In the genomic region with DNA sequence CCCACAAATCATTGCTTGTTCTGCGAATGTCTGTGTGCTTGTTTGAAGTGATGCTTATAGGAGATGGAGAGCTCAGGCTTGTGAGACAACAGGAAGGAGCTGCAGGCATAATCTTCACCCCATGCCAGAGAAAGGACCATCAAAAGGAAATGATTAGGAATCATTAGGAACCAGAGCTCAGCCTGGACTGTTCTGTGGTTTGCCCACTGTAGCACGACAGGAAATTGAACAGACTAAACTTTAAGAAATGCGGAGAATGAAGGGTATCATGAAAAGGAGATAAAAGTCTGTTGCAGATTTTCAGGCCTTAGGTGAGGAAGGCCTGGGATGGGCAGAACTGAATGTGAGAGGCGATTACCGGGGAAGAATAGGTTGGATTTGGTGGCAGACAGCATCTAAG, we compare ENCODE assay signal across 26 cellular contexts.
DNase-seq lines count a peak whose midpoint lies in the region; ATAC-seq and TF ChIP-seq lines count a peak whose summit lies in the region.
"Had no signal": no experiment of that assay in that cellular context is flagged by ENCODE, and none has a peak within 500 bp of the region (broad histone marks: within the 10 kb centered on the region; RNA-seq: fewer than 3 reads in every experiment).

No MANE protein-coding gene starts in this region.

- peak; percentile 84 for DNase-seq in EH (ENCODE audit: low read depth)
- DNase-seq in islet precursor cell: peak; percentile 80
- DNase-seq in NCI-H774 (lab: John Stamatoyannopoulos, UW): no peak
- no peak for DNase-seq in activated CD8-positive, alpha-beta memory T cell treated with anti-CD3 and anti-CD28 coated beads, Interleukin-2, amount 50 U/mL, for 4 hours
- no peak for DNase-seq in right atrium auricular region (ENCODE audit: low spot score)
- DNase-seq: activated CD4-positive, alpha-beta T cell treated with anti-CD3 and anti-CD28 coated beads for 48 hours; activated effector memory CD4-positive, alpha-beta T cell treated with Interleukin-2 at 50 U/mL for 16 hours; activated T-cell treated with anti-CD3 and anti-CD28 coated beads for 4 hours; amygdala; DMS79 treated with DMSO at 0.1 percent for 48 hours; GOT3; hippocampal formation; NCI-H1105 treated with DMSO at 0.1 percent for 48 hours; NCI-H2029; NK-92 treated with Interleukin-12 subunit alpha and Interleukin-12 subunit beta, amount 100 ng/mL, for 24 hours; occipital lobe; PC-3; stimulated activated naive CD4-positive, alpha-beta T cell had no signal

- H3K27me3 ChIP-seq in neutrophil (peaks cover 14% of the 10 kb centered on the region), right atrium auricular region (no peaks in the 10 kb centered on the region)

- H3K9me3 ChIP-seq in neutrophil: no peaks in the 10 kb centered on the region
- no peaks in the 10 kb centered on the region for H3K9me3 ChIP-seq in right atrium auricular region
- H3K9me3 ChIP-seq: suprapubic skin had no signal

- H3K4me1 ChIP-seq in neutrophil (ENCODE audit: control insufficient read depth in 1 of 2, insufficient read depth in 1 of 2, low read depth in 1 of 2, low read length in 1 of 2): peaks cover 49 to 55% of the 10 kb centered on the region in 2 experiments
- H3K4me1 ChIP-seq in right atrium auricular region: no peaks in the 10 kb centered on the region
- H3K4me1 ChIP-seq: suprapubic skin had no signal

- no peak for TF ChIP-seq CTCF in neutrophil (IDR thresholded peaks at IDR 0.05)
- TF ChIP-seq CTCF in right atrium auricular region (IDR thresholded peaks at IDR 0.05): no peak

- H3K4me3 ChIP-seq in neutrophil (ENCODE audit: low read depth in 1 of 2, low read length in 1 of 2) (no peak overlapping the region), right atrium auricular region (no peak overlapping the region)
- H3K4me3 ChIP-seq: K562, SK-N-MC, suprapubic skin had no signal

- H3K27ac ChIP-seq in neutrophil: peak overlapping the region; percentile 29
- H3K27ac ChIP-seq in right atrium auricular region: no peak overlapping the region
- H3K27ac ChIP-seq: SK-N-MC, suprapubic skin had no signal

- peak; percentile 63 for ATAC-seq in SK-N-SH treated with all-trans-retinoic acid at 6 μM for 48 hours
- no peak for ATAC-seq in HG03469 (IDR thresholded peaks at IDR 0.05; ENCODE audit: unreplicated experiment)
- ATAC-seq: activated naive CD4-positive, alpha-beta T cell treated with anti-CD3 and anti-CD28 coated beads, Interleukin-2, amount 50 U/mL, for 72 hours; left lobe of liver; PC-3 had no signal

- H3K36me3 ChIP-seq in neutrophil (no peaks in the 10 kb centered on the region), right atrium auricular region (no peaks in the 10 kb centered on the region)
- H3K36me3 ChIP-seq: suprapubic skin had no signal

TF ChIP-seq in SK-N-SH treated with all-trans-retinoic acid at 6 μM for 48 hours, 23 proteins besides CTCF, POLR2A, EP300 and RAD21:
- TF ChIP-seq ARNTL (CRISPR knock-in tag; IDR thresholded peaks at IDR 0.05; ENCODE audit: borderline replicate concordance, low read depth) (no peak), ESRRG (CRISPR knock-in tag; IDR thresholded peaks at IDR 0.05) (no peak), ZC3H10 (CRISPR knock-in tag; IDR thresholded peaks at IDR 0.05) (no peak), ISL1 (CRISPR knock-in tag; IDR thresholded peaks at IDR 0.05) (no peak), ZNF70 (CRISPR knock-in tag; IDR thresholded peaks at IDR 0.05) (no peak), OSR1 (CRISPR knock-in tag; IDR thresholded peaks at IDR 0.05) (no peak), CSDC2 (CRISPR knock-in tag; IDR thresholded peaks at IDR 0.05) (no peak), ZFP30 (CRISPR knock-in tag; IDR thresholded peaks at IDR 0.05) (no peak), ZNF8 (CRISPR knock-in tag; IDR thresholded peaks at IDR 0.05) (no peak), GLIS3 (CRISPR knock-in tag; IDR thresholded peaks at IDR 0.05) (no peak), BACH2 (CRISPR knock-in tag; IDR thresholded peaks at IDR 0.05; ENCODE audit: borderline replicate concordance) (no peak), ZNF565 (CRISPR knock-in tag; conservative IDR thresholded peaks at IDR 0.05; ENCODE audit: low read depth) (no peak), PPARA (CRISPR knock-in tag; IDR thresholded peaks at IDR 0.05; ENCODE audit: borderline replicate concordance) (no peak), TOX (CRISPR knock-in tag; IDR thresholded peaks at IDR 0.05; ENCODE audit: borderline replicate concordance) (no peak), SNAI2 (CRISPR knock-in tag; IDR thresholded peaks at IDR 0.05) (no peak)
- TF ChIP-seq, protein P1, sequence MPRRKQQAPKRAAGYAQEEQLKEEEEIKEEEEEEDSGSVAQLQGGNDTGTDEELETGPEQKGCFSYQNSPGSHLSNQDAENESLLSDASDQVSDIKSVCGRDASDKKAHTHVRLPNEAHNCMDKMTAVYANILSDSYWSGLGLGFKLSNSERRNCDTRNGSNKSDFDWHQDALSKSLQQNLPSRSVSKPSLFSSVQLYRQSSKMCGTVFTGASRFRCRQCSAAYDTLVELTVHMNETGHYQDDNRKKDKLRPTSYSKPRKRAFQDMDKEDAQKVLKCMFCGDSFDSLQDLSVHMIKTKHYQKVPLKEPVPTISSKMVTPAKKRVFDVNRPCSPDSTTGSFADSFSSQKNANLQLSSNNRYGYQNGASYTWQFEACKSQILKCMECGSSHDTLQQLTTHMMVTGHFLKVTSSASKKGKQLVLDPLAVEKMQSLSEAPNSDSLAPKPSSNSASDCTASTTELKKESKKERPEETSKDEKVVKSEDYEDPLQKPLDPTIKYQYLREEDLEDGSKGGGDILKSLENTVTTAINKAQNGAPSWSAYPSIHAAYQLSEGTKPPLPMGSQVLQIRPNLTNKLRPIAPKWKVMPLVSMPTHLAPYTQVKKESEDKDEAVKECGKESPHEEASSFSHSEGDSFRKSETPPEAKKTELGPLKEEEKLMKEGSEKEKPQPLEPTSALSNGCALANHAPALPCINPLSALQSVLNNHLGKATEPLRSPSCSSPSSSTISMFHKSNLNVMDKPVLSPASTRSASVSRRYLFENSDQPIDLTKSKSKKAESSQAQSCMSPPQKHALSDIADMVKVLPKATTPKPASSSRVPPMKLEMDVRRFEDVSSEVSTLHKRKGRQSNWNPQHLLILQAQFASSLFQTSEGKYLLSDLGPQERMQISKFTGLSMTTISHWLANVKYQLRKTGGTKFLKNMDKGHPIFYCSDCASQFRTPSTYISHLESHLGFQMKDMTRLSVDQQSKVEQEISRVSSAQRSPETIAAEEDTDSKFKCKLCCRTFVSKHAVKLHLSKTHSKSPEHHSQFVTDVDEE (CRISPR knock-in tag; IDR thresholded peaks at IDR 0.05): no peak
- TF ChIP-seq, protein P2, sequence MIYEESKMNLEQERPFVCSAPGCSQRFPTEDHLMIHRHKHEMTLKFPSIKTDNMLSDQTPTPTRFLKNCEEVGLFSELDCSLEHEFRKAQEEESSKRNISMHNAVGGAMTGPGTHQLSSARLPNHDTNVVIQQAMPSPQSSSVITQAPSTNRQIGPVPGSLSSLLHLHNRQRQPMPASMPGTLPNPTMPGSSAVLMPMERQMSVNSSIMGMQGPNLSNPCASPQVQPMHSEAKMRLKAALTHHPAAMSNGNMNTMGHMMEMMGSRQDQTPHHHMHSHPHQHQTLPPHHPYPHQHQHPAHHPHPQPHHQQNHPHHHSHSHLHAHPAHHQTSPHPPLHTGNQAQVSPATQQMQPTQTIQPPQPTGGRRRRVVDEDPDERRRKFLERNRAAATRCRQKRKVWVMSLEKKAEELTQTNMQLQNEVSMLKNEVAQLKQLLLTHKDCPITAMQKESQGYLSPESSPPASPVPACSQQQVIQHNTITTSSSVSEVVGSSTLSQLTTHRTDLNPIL (CRISPR knock-in tag; IDR thresholded peaks at IDR 0.05; ENCODE audit: low read depth): no peak
- TF ChIP-seq, protein P3, sequence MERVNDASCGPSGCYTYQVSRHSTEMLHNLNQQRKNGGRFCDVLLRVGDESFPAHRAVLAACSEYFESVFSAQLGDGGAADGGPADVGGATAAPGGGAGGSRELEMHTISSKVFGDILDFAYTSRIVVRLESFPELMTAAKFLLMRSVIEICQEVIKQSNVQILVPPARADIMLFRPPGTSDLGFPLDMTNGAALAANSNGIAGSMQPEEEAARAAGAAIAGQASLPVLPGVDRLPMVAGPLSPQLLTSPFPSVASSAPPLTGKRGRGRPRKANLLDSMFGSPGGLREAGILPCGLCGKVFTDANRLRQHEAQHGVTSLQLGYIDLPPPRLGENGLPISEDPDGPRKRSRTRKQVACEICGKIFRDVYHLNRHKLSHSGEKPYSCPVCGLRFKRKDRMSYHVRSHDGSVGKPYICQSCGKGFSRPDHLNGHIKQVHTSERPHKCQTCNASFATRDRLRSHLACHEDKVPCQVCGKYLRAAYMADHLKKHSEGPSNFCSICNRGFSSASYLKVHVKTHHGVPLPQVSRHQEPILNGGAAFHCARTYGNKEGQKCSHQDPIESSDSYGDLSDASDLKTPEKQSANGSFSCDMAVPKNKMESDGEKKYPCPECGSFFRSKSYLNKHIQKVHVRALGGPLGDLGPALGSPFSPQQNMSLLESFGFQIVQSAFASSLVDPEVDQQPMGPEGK (CRISPR knock-in tag; IDR thresholded peaks at IDR 0.05; ENCODE audit: borderline replicate concordance): no peak
- TF ChIP-seq, protein P4, sequence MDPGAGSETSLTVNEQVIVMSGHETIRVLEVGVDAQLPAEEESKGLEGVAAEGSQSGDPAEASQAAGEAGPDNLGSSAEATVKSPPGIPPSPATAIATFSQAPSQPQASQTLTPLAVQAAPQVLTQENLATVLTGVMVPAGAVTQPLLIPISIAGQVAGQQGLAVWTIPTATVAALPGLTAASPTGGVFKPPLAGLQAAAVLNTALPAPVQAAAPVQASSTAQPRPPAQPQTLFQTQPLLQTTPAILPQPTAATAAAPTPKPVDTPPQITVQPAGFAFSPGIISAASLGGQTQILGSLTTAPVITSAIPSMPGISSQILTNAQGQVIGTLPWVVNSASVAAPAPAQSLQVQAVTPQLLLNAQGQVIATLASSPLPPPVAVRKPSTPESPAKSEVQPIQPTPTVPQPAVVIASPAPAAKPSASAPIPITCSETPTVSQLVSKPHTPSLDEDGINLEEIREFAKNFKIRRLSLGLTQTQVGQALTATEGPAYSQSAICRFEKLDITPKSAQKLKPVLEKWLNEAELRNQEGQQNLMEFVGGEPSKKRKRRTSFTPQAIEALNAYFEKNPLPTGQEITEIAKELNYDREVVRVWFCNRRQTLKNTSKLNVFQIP (CRISPR knock-in tag; IDR thresholded peaks at IDR 0.05; ENCODE audit: borderline replicate concordance, low read depth): no peak

Comparison
In these comparisons a context has a peak if more than half of its experiments do, and no peak if none do; other contexts are left out.
1. DNase-seq: peak in EH (single experiment) and islet precursor cell (single experiment); none in NCI-H774 (single experiment), activated CD8-positive, alpha-beta memory T cell treated with anti-CD3 and anti-CD28 coated beads, Interleukin-2, amount 50 U/mL, for 4 hours (single experiment) and right atrium auricular region (single experiment).